9 cellular contexts compared by ENCODE assay signal in genomic region chr5:156824800-156825199, GRCh38. TPM values are rescaled to one million over a fixed set of nuclear protein-coding genes. Genes with fewer than 3 reads are reported as not detected.
DNase-seq lines count a peak whose midpoint lies in the region; ATAC-seq and TF ChIP-seq lines count a peak whose summit lies in the region.
"Had no signal": no experiment of that assay in that cellular context is flagged by ENCODE, and none has a peak within 500 bp of the region (broad histone marks: within the 10 kb centered on the region; RNA-seq: fewer than 3 reads in every experiment).

No MANE protein-coding gene starts in this region.

- H2AK5ac ChIP-seq in mesenchymal stem cell (ENCODE audit: low read length, severe bottlenecking), result no peak overlapping the region

- DNase-seq in MM.1S (no peak), astrocyte of the hippocampus (ENCODE audit: low read depth, low spot score) (peak; percentile 38), mesenchymal stem cell (peak; percentile 45)
- no peak for DNase-seq in naive thymus-derived CD4-positive, alpha-beta T cell
- no peak for DNase-seq in activated naive CD4-positive, alpha-beta T cell treated with anti-CD3 and anti-CD28 coated beads, Interleukin-2, amount 50 U/mL, for 16 hours
- no peak for DNase-seq in CD4-positive, alpha-beta T cell

- H3K9me3 Mint-ChIP-seq in naive thymus-derived CD4-positive, alpha-beta T cell, result peaks cover 0 to 18% (median 6%) of the 10 kb centered on the region in 11 donors
- H3K9me3 Mint-ChIP-seq in CD4-positive, alpha-beta T cell, result peaks cover 2% of the 10 kb centered on the region

- no peak for ATAC-seq in naive thymus-derived CD4-positive, alpha-beta T cell
- ATAC-seq in GM21390 (IDR thresholded peaks at IDR 0.05; ENCODE audit: unreplicated experiment), result no peak
- ATAC-seq in CD4-positive, alpha-beta T cell (ENCODE audit: poor library complexity), result no peak

- H3K4me2 ChIP-seq in MM.1S (ENCODE audit: low read depth, low read length) (no peak overlapping the region), mesenchymal stem cell (ENCODE audit: low read length, poor library complexity, severe bottlenecking) (no peak overlapping the region)

- CTCF ChIA-PET in naive thymus-derived CD4-positive, alpha-beta T cell (lab: Charles Lee), result no interaction called here
- CTCF ChIA-PET in CD4-positive, alpha-beta T cell (lab: Charles Lee), result no interaction called here

- H3K4me1 Mint-ChIP-seq in naive thymus-derived CD4-positive, alpha-beta T cell, result peaks cover 0 to 9% (median 0%) of the 10 kb centered on the region in 7 donors
- no peaks in the 10 kb centered on the region for H3K4me1 Mint-ChIP-seq in CD4-positive, alpha-beta T cell (ENCODE audit: low read depth)

- no peaks in the 10 kb centered on the region for H3K9me2 ChIP-seq in MM.1S (replicated peaks; ENCODE audit: insufficient read depth, low read length)

- peaks cover 18% of the 10 kb centered on the region for H3K4me1 ChIP-seq in MM.1S (ENCODE audit: low read length)
- no peaks in the 10 kb centered on the region for H3K4me1 ChIP-seq in mesenchymal stem cell (ENCODE audit: control insufficient read depth, insufficient read depth, low read depth, low read length)
- H3K4me1 ChIP-seq in naive thymus-derived CD4-positive, alpha-beta T cell (ENCODE audit: control insufficient read depth in 2 of 2, insufficient read depth in 2 of 2, low read length in 2 of 2), result no peaks in the 10 kb centered on the region

- H2BK12ac ChIP-seq in mesenchymal stem cell (ENCODE audit: low read length in 2 of 2), result no peak overlapping the region

- H3K4me3 ChIP-seq in MM.1S (ENCODE audit: low read length) (no peak overlapping the region), mesenchymal stem cell (ENCODE audit: insufficient read depth in 1 of 2, low read depth in 1 of 2, low read length in 2 of 2) (no peak overlapping the region)
- no peak overlapping the region for H3K4me3 ChIP-seq in naive thymus-derived CD4-positive, alpha-beta T cell (ENCODE audit: low read length)

- no peak overlapping the region for H4K91ac ChIP-seq in mesenchymal stem cell (ENCODE audit: low read length)

- H3K23ac ChIP-seq in mesenchymal stem cell (ENCODE audit: low read length in 2 of 2), result no peak overlapping the region

- H3K27me3 ChIP-seq in MM.1S (replicated peaks; ENCODE audit: insufficient read depth, low read length), result no peaks in the 10 kb centered on the region
- no peaks in the 10 kb centered on the region for H3K27me3 ChIP-seq in mesenchymal stem cell (ENCODE audit: control insufficient read depth in 1 of 2, insufficient read depth in 1 of 2, low read length in 2 of 2)
- no peaks in the 10 kb centered on the region for H3K27me3 ChIP-seq in naive thymus-derived CD4-positive, alpha-beta T cell (ENCODE audit: control insufficient read depth in 2 of 2, insufficient read depth in 2 of 2, low read length in 2 of 2)
- H3K27me3 ChIP-seq in CD4-positive, alpha-beta T cell (ENCODE audit: control insufficient read depth, insufficient read depth, low read length), result no peaks in the 10 kb centered on the region

- H3K36me3 Mint-ChIP-seq in naive thymus-derived CD4-positive, alpha-beta T cell, result peaks cover 0 to 22% (median 0%) of the 10 kb centered on the region in 5 donors
- H3K36me3 Mint-ChIP-seq in CD4-positive, alpha-beta T cell (ENCODE audit: low read depth), result no peaks in the 10 kb centered on the region

- no peak overlapping the region for H3K4ac ChIP-seq in mesenchymal stem cell (ENCODE audit: low read depth in 1 of 2, low read length in 2 of 2)

- H3K36me3 ChIP-seq in MM.1S (replicated peaks; ENCODE audit: insufficient read depth, low read length) (no peaks in the 10 kb centered on the region), mesenchymal stem cell (ENCODE audit: control insufficient read depth in 1 of 2, insufficient read depth in 2 of 2, low read depth in 1 of 2, low read length in 2 of 2) (no peaks in the 10 kb centered on the region)
- H3K36me3 ChIP-seq in naive thymus-derived CD4-positive, alpha-beta T cell (ENCODE audit: control insufficient read depth in 2 of 3, insufficient read depth in 3 of 3, low read length in 3 of 3), result no peaks in the 10 kb centered on the region

- H3K27ac ChIP-seq in C4-2B, result no peak overlapping the region
- H3K27ac ChIP-seq in MM.1S (ENCODE audit: low read length), result no peak overlapping the region
- no peak overlapping the region for H3K27ac ChIP-seq in mesenchymal stem cell (ENCODE audit: low read length, poor library complexity, severe bottlenecking)
- H3K27ac ChIP-seq in naive thymus-derived CD4-positive, alpha-beta T cell (ENCODE audit: low read depth, low read length), result no peak overlapping the region
- H3K27ac ChIP-seq in CD4-positive, alpha-beta T cell (ENCODE audit: low read depth, low read length), result no peak overlapping the region

- H2BK5ac ChIP-seq in mesenchymal stem cell (ENCODE audit: low read depth, low read length, poor library complexity, severe bottlenecking), result no peak overlapping the region

- no peak overlapping the region for H4K8ac ChIP-seq in mesenchymal stem cell (ENCODE audit: low read length)

- peaks cover 0 to 6% (median 0%) of the 10 kb centered on the region in 5 donors for H3K27me3 Mint-ChIP-seq in naive thymus-derived CD4-positive, alpha-beta T cell
- peaks cover 4% of the 10 kb centered on the region for H3K27me3 Mint-ChIP-seq in CD4-positive, alpha-beta T cell
- H3K27me3 Mint-ChIP-seq: activated naive CD8-positive, alpha-beta T cell had no signal

- no peaks in the 10 kb centered on the region for H3F3A ChIP-seq in MM.1S (ENCODE audit: insufficient read depth, low read length)

- no peaks in the 10 kb centered on the region for H3K79me2 ChIP-seq in MM.1S (ENCODE audit: low read length)

- no peaks in the 10 kb centered on the region for H3K79me1 ChIP-seq in mesenchymal stem cell (replicated peaks; ENCODE audit: low read length, poor library complexity, severe bottlenecking)

- no peak overlapping the region for H3K18ac ChIP-seq in mesenchymal stem cell (ENCODE audit: low read depth in 1 of 2, low read length in 2 of 2)

- no peak overlapping the region for H3K9ac ChIP-seq in MM.1S (ENCODE audit: low read length)
- H3K9ac ChIP-seq in mesenchymal stem cell (ENCODE audit: low read length), result no peak overlapping the region

- no peaks in the 10 kb centered on the region for H4K20me1 ChIP-seq in MM.1S (ENCODE audit: insufficient read depth, low read length)

- H3K27ac Mint-ChIP-seq in naive thymus-derived CD4-positive, alpha-beta T cell, result no peak overlapping the region
- no peak overlapping the region for H3K27ac Mint-ChIP-seq in CD4-positive, alpha-beta T cell
- H3K27ac Mint-ChIP-seq: activated naive CD8-positive, alpha-beta T cell had no signal

- WGBS in mesenchymal stem cell, result 6% methylated on average over 1 of the region's 2 CpGs

- intact Hi-C loops in naive thymus-derived CD4-positive, alpha-beta T cell (cut with micrococcal nuclease), result no loop called here
- intact Hi-C loops in CD4-positive, alpha-beta T cell (cut with DNase I, micrococcal nuclease), result no loop called here

- H3K14ac ChIP-seq in mesenchymal stem cell (ENCODE audit: low read length in 2 of 2), result no peak overlapping the region

- TF ChIP-seq CTCF in C4-2B (conservative IDR thresholded peaks at IDR 0.05), result peak; percentile 65
- TF ChIP-seq CTCF in MM.1S (IDR thresholded peaks at IDR 0.05; ENCODE audit: low read length), result peak; percentile 32
- no peak for TF ChIP-seq CTCF in CD4-positive, alpha-beta T cell (IDR thresholded peaks at IDR 0.05)

- no peak overlapping the region for H2AFZ ChIP-seq in MM.1S (ENCODE audit: low read length)
- H2AFZ ChIP-seq in mesenchymal stem cell (ENCODE audit: low read depth, low read length), result no peak overlapping the region

- no peak overlapping the region for H2BK15ac ChIP-seq in mesenchymal stem cell (ENCODE audit: low read depth, poor library complexity, severe bottlenecking)

- POLR2A ChIA-PET in naive thymus-derived CD4-positive, alpha-beta T cell (lab: Charles Lee), result no interaction called here
- POLR2A ChIA-PET in CD4-positive, alpha-beta T cell (lab: Charles Lee), result no interaction called here

- no peak overlapping the region for H3K4me3 Mint-ChIP-seq in naive thymus-derived CD4-positive, alpha-beta T cell
- H3K4me3 Mint-ChIP-seq in CD4-positive, alpha-beta T cell, result no peak overlapping the region
- H3K4me3 Mint-ChIP-seq: activated naive CD8-positive, alpha-beta T cell had no signal

- H2BK120ac ChIP-seq in mesenchymal stem cell (ENCODE audit: low read depth, low read length), result no peak overlapping the region

- no peaks in the 10 kb centered on the region for H3K9me3 ChIP-seq in MM.1S (replicated peaks; ENCODE audit: insufficient read depth, low read length)
- H3K9me3 ChIP-seq in mesenchymal stem cell (ENCODE audit: control insufficient read depth, low read length), result no peaks in the 10 kb centered on the region
- H3K9me3 ChIP-seq in naive thymus-derived CD4-positive, alpha-beta T cell (ENCODE audit: control insufficient read depth in 2 of 3, low read length in 3 of 3), result no peaks in the 10 kb centered on the region
- H3K9me3 ChIP-seq in CD4-positive, alpha-beta T cell (ENCODE audit: control insufficient read depth, low read length), result no peaks in the 10 kb centered on the region

RNA-seq across cellular contexts. Expression of gene PPP1R2B, which starts 25.3 kb away (rescaled TPM):
- 0.06 TPM for polyA plus RNA-seq in mesenchymal stem cell (2013, experiment 1 of 2)
- 0.01 TPM for polyA plus RNA-seq in mesenchymal stem cell (2013, experiment 2 of 2)
- total RNA-seq in naive thymus-derived CD4-positive, alpha-beta T cell, result under 1 TPM in 4 of 5 experiments, not detected in 1; 0.27 to 0.90 (median 0.29) TPM
- under 1 TPM; 0.09 to 0.26 TPM for polyA plus RNA-seq in naive thymus-derived CD4-positive, alpha-beta T cell
- total RNA-seq in CD4-positive, alpha-beta T cell, result under 1 TPM in 1 of 2 experiments, not detected in 1; 0.27 TPM

Comparison
In these comparisons a context has a peak if more than half of its experiments do, and no peak if none do; other contexts are left out.
1. DNase-seq: peak in astrocyte of the hippocampus (single experiment) and mesenchymal stem cell (single experiment); none in MM.1S (single experiment), naive thymus-derived CD4-positive, alpha-beta T cell (0 of 9), activated naive CD4-positive, alpha-beta T cell treated with anti-CD3 and anti-CD28 coated beads, Interleukin-2, amount 50 U/mL, for 16 hours (single experiment) and CD4-positive, alpha-beta T cell (0 of 10).